1 cellular context compared by ENCODE assay signal in the genomic region with DNA sequence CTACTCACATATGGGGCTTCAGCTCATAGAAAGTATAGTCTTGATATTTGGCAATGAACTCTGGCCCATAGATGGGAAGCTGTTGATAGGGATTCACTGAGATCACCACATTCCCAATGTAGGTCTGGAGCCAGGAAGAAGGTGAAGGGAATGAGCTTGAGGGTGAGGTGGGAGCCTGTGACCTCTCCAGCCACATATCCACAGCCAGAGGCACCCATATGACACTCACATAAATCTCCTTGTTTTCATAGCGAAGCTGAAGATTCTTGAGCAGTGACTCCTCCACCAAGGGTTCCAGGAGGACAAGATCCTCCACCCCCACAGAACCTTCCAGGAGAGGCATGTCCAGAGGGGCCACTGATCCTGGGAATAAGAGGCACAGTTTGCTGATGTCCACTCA.
TF ChIP-seq lines count a peak whose summit lies in the region.

No MANE protein-coding gene starts in this region.

TF ChIP-seq in WTC11, 78 proteins besides CTCF, POLR2A, EP300 and RAD21:
- no peak for TF ChIP-seq ELF4 (CRISPR knock-in tag; IDR thresholded peaks at IDR 0.05; ENCODE audit: low read depth)
- TF ChIP-seq NFE2L1 (CRISPR knock-in tag; IDR thresholded peaks at IDR 0.05), result no peak
- TF ChIP-seq PRRX2 (CRISPR knock-in tag; IDR thresholded peaks at IDR 0.05), result no peak
- no peak for TF ChIP-seq NR2C2 (CRISPR knock-in tag; IDR thresholded peaks at IDR 0.05)
- TF ChIP-seq, protein P1, sequence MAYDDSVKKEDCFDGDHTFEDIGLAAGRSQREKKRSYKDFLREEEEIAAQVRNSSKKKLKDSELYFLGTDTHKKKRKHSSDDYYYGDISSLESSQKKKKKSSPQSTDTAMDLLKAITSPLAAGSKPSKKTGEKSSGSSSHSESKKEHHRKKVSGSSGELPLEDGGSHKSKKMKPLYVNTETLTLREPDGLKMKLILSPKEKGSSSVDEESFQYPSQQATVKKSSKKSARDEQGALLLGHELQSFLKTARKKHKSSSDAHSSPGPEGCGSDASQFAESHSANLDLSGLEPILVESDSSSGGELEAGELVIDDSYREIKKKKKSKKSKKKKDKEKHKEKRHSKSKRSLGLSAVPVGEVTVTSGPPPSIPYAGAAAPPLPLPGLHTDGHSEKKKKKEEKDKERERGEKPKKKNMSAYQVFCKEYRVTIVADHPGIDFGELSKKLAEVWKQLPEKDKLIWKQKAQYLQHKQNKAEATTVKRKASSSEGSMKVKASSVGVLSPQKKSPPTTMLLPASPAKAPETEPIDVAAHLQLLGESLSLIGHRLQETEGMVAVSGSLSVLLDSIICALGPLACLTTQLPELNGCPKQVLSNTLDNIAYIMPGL (CRISPR knock-in tag; IDR thresholded peaks at IDR 0.05), result no peak
- TF ChIP-seq TEAD4 (CRISPR knock-in tag; IDR thresholded peaks at IDR 0.05), result no peak
- TF ChIP-seq GABPB1 (CRISPR knock-in tag; IDR thresholded peaks at IDR 0.05), result no peak
- TF ChIP-seq, protein P2, sequence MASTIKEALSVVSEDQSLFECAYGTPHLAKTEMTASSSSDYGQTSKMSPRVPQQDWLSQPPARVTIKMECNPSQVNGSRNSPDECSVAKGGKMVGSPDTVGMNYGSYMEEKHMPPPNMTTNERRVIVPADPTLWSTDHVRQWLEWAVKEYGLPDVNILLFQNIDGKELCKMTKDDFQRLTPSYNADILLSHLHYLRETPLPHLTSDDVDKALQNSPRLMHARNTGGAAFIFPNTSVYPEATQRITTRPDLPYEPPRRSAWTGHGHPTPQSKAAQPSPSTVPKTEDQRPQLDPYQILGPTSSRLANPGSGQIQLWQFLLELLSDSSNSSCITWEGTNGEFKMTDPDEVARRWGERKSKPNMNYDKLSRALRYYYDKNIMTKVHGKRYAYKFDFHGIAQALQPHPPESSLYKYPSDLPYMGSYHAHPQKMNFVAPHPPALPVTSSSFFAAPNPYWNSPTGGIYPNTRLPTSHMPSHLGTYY (CRISPR knock-in tag; IDR thresholded peaks at IDR 0.05), result no peak
- TF ChIP-seq, protein P3, sequence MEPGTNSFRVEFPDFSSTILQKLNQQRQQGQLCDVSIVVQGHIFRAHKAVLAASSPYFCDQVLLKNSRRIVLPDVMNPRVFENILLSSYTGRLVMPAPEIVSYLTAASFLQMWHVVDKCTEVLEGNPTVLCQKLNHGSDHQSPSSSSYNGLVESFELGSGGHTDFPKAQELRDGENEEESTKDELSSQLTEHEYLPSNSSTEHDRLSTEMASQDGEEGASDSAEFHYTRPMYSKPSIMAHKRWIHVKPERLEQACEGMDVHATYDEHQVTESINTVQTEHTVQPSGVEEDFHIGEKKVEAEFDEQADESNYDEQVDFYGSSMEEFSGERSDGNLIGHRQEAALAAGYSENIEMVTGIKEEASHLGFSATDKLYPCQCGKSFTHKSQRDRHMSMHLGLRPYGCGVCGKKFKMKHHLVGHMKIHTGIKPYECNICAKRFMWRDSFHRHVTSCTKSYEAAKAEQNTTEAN (CRISPR knock-in tag; IDR thresholded peaks at IDR 0.05), result no peak
- no peak for TF ChIP-seq RELA (CRISPR knock-in tag; IDR thresholded peaks at IDR 0.05; ENCODE audit: borderline replicate concordance)
- TF ChIP-seq ZNF317 (CRISPR knock-in tag; IDR thresholded peaks at IDR 0.05; ENCODE audit: borderline replicate concordance, low read depth), result no peak
- TF ChIP-seq, protein P4, sequence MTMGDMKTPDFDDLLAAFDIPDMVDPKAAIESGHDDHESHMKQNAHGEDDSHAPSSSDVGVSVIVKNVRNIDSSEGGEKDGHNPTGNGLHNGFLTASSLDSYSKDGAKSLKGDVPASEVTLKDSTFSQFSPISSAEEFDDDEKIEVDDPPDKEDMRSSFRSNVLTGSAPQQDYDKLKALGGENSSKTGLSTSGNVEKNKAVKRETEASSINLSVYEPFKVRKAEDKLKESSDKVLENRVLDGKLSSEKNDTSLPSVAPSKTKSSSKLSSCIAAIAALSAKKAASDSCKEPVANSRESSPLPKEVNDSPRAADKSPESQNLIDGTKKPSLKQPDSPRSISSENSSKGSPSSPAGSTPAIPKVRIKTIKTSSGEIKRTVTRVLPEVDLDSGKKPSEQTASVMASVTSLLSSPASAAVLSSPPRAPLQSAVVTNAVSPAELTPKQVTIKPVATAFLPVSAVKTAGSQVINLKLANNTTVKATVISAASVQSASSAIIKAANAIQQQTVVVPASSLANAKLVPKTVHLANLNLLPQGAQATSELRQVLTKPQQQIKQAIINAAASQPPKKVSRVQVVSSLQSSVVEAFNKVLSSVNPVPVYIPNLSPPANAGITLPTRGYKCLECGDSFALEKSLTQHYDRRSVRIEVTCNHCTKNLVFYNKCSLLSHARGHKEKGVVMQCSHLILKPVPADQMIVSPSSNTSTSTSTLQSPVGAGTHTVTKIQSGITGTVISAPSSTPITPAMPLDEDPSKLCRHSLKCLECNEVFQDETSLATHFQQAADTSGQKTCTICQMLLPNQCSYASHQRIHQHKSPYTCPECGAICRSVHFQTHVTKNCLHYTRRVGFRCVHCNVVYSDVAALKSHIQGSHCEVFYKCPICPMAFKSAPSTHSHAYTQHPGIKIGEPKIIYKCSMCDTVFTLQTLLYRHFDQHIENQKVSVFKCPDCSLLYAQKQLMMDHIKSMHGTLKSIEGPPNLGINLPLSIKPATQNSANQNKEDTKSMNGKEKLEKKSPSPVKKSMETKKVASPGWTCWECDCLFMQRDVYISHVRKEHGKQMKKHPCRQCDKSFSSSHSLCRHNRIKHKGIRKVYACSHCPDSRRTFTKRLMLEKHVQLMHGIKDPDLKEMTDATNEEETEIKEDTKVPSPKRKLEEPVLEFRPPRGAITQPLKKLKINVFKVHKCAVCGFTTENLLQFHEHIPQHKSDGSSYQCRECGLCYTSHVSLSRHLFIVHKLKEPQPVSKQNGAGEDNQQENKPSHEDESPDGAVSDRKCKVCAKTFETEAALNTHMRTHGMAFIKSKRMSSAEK (CRISPR knock-in tag; IDR thresholded peaks at IDR 0.05; ENCODE audit: borderline replicate concordance), result no peak
- TF ChIP-seq ZNF423 (CRISPR knock-in tag; IDR thresholded peaks at IDR 0.05), result no peak
- TF ChIP-seq FOXJ3 (CRISPR knock-in tag; IDR thresholded peaks at IDR 0.05; ENCODE audit: borderline replicate concordance), result no peak
- no peak for TF ChIP-seq EMX1 (CRISPR knock-in tag; IDR thresholded peaks at IDR 0.05)
TF ChIP-seq in WTC11: peak in this region for 0.
